Comparison of ENCODE assay signal across 8 cellular contexts in genomic region chr1:68384321-68384813, GRCh38.
DNase-seq lines count a peak whose midpoint lies in the region; ATAC-seq and TF ChIP-seq lines count a peak whose summit lies in the region.

No MANE protein-coding gene starts in this region.

- H3K9me2 ChIP-seq in GM23248 (ENCODE audit: insufficient read depth) (no peaks in the 10 kb centered on the region), PC-3 (replicated peaks; ENCODE audit: low read length) (no peaks in the 10 kb centered on the region)

- H2AFZ ChIP-seq in GM23248 (no peak overlapping the region), PC-3 (ENCODE audit: low read length) (no peak overlapping the region)

- ATAC-seq in PC-3 = peak; percentile 76
- no peak for ATAC-seq in GM19395 (IDR thresholded peaks at IDR 0.05; ENCODE audit: unreplicated experiment)
- no peak for ATAC-seq in HG02571 (IDR thresholded peaks at IDR 0.05; ENCODE audit: unreplicated experiment)

- H3K9me3 ChIP-seq in GM23248 (ENCODE audit: low read depth) (no peaks in the 10 kb centered on the region), PC-3 (ENCODE audit: low read length) (no peaks in the 10 kb centered on the region)

- no peak overlapping the region; the same call in 1 of the 2 replicates for H3K9ac ChIP-seq in GM23248
- H3K9ac ChIP-seq in PC-3 (ENCODE audit: low read length) = peak overlapping the region; percentile 91

- peak overlapping the region; percentile 39 for H3K4me2 ChIP-seq in GM23248 (ENCODE audit: unreplicated experiment)
- H3K4me2 ChIP-seq in PC-3 (ENCODE audit: low read length) = peak overlapping the region; percentile 84

- BruUV-seq in PC-3 (replicated peaks; lab: Mats Ljungman, UMichigan) = no TSS peak

- intact Hi-C loops in PC-3 (cut with micrococcal nuclease) = loop anchor here (1.0 to 10.0 kb wide), 8 partner anchors 38 to 700 kb away; partner anchors contain the start of genes GADD45A and GNG12

- POLR2A ChIA-PET in PC-3 (lab: Charles Lee; ENCODE audit: unreplicated experiment) = interaction anchor here (0.6 kb wide), 1 partner anchor 187 kb away, joined by 4 read pairs; no protein-coding TSS in a partner anchor

- H3K36me3 ChIP-seq in GM23248 (ENCODE audit: low read depth) = no peaks in the 10 kb centered on the region
- H3K36me3 ChIP-seq in PC-3 (ENCODE audit: low read depth, low read length) = peaks cover 6% of the 10 kb centered on the region

- H4K20me1 ChIP-seq in GM23248 (ENCODE audit: insufficient read depth) = no peaks in the 10 kb centered on the region
- H4K20me1 ChIP-seq in PC-3 (ENCODE audit: low read length) = peaks cover 8% of the 10 kb centered on the region; the same call in 1 of the 2 replicates

- H3K79me2 ChIP-seq in GM23248 (ENCODE audit: insufficient read depth) (no peaks in the 10 kb centered on the region), PC-3 (ENCODE audit: low read length) (peaks cover 62% of the 10 kb centered on the region)

- H3K27ac ChIP-seq in GM23248 (peak overlapping the region; percentile 79), PC-3 (ENCODE audit: low read length) (peak overlapping the region; percentile 100)

- H3K4me3 ChIP-seq in GM23248 = 0 out of 2 replicates have a peak overlapping the region, but pooled peaks have one; percentile 24
- H3K4me3 ChIP-seq in PC-3 (ENCODE audit: low read length) = peak overlapping the region; percentile 60
- no peak overlapping the region for H3K4me3 ChIP-seq in fibroblast of villous mesenchyme (ENCODE audit: low read depth, low read length)
- no peak overlapping the region for H3K4me3 ChIP-seq in retinal pigment epithelial cell (ENCODE audit: low read length)

- WGBS in GM23248 (ENCODE audit: low coverage in 1 of 2, low lambda C conversion rate in 2 of 2, missing lambda C conversion rate in 2 of 2), 2 experiments = 2 to 3% methylated on average over 2 of the region's 2 CpGs

- in situ Hi-C loops in GM23248 (cut with MboI) = no loop called here
- in situ Hi-C loops in GM13977 (cut with MboI; ENCODE audit: low pct_unique_long_range_greater_than_20kb, low sequenced_read_pairs, unreplicated experiment) = no loop called here

- H3K4me1 ChIP-seq in GM23248 (ENCODE audit: insufficient read depth) (peaks cover 28% of the 10 kb centered on the region), PC-3 (ENCODE audit: insufficient read depth, low read length) (peaks cover 40% of the 10 kb centered on the region)

- peak; percentile 98 for DNase-seq in GM23248
- peak; percentile 98 for DNase-seq in PC-3
- DNase-seq in fibroblast of villous mesenchyme (ENCODE audit: low read depth) = peak; percentile 98
- peak; percentile 92 for DNase-seq in retinal pigment epithelial cell (ENCODE audit: low read depth)
- DNase-seq in GM13977 (ENCODE audit: low spot score) = no peak
- DNase-seq in NCI-H2081 treated with DMSO at 0.1 percent for 48 hours (lab: John Stamatoyannopoulos, UW) = no peak

- H3F3A ChIP-seq in GM23248 (ENCODE audit: insufficient read depth) (peaks cover 32% of the 10 kb centered on the region), PC-3 (ENCODE audit: low read length, unreplicated experiment) (peaks cover 19% of the 10 kb centered on the region)

- no peaks in the 10 kb centered on the region for H3K27me3 ChIP-seq in GM23248 (replicated peaks; ENCODE audit: insufficient read depth)
- no peaks in the 10 kb centered on the region for H3K27me3 ChIP-seq in PC-3 (ENCODE audit: low read length)

- peak; percentile 68 for TF ChIP-seq CTCF in PC-3 (conservative IDR thresholded peaks at IDR 0.05; ENCODE audit: low read depth, low read length)
- TF ChIP-seq CTCF in fibroblast of villous mesenchyme (IDR thresholded peaks at IDR 0.05; ENCODE audit: insufficient read depth, low read depth, low read length) = peak; percentile 52
- peak; percentile 43 for TF ChIP-seq CTCF in retinal pigment epithelial cell (conservative IDR thresholded peaks at IDR 0.05; ENCODE audit: low read depth, low read length)
- TF ChIP-seq CTCF in GM13977 (IDR thresholded peaks at IDR 0.05; ENCODE audit: extremely low read depth, insufficient read depth, missing control alignments) = no peak

- CTCF ChIA-PET in PC-3 (lab: Charles Lee) = interaction anchor here (0.5 to 1.1 kb wide), 10 partner anchors 19 to 1820 kb away, joined by 3 to 8 read pairs (median 3); no protein-coding TSS in a partner anchor

Comparison
In these comparisons a context has a peak if more than half of its experiments do, and no peak if none do; other contexts are left out.
1. DNase-seq: peak in GM23248 (single experiment), PC-3 (single experiment), fibroblast of villous mesenchyme (single experiment) and retinal pigment epithelial cell (single experiment); none in GM13977 (single experiment) and NCI-H2081 treated with DMSO at 0.1 percent for 48 hours (single experiment).
2. H3K4me3 ChIP-seq: peak in GM23248 (single experiment) and PC-3 (single experiment); none in fibroblast of villous mesenchyme (single experiment) and retinal pigment epithelial cell (single experiment).